Comparison of ENCODE assay signal across 24 cellular contexts in the genomic region with DNA sequence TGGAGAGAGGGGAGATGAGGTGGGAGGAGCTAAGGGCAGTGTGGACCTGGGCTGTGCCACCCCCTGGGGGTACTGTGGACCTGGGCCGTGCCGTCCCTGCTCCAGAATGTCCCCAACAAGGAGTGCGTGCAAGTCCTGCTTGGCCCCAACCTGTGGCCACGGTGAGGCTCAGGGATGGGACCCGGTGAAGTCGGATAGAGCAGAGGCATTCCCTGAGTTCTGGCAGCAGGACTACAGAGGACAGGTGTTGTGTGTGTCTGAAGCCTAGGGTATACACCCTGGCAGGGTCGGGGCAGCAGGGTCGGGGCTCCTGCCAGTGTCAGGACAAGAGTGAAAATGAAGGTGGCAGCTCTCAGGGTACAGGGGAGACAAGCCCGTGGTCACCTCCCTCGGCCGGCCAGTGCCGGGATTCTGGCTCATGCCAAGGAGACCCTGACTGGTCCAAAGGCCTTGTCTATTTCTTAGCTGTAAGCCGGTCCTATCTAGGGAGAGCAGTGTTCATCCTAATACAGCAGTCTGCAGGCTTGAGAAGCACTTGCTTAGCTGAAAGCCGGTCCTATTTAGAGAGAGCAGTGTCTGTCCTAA.
A peak's percentile ranks its signal among the peaks of the same experiment; 100 is the strongest.
DNase-seq lines count a peak whose midpoint lies in the region; TF ChIP-seq lines count a peak whose summit lies in the region.
"Had no signal": no experiment of that assay in that cellular context is flagged by ENCODE, and none has a peak within 500 bp of the region (broad histone marks: within the 10 kb centered on the region; RNA-seq: fewer than 3 reads in every experiment).

No MANE protein-coding gene starts in this region.

- H3K23ac ChIP-seq in neuronal stem cell (ENCODE audit: low read depth, low read length, poor library complexity) = no peak overlapping the region

- no peak for TF ChIP-seq POLR2A in esophagus muscularis mucosa (IDR thresholded peaks at IDR 0.05; ENCODE audit: low read depth)

- H2AFZ ChIP-seq in neuronal stem cell (ENCODE audit: low read length) (peak overlapping the region; percentile 76), hepatocyte (no peak overlapping the region)
- H2AFZ ChIP-seq: GM23338 had no signal

- H3K27ac ChIP-seq in ascending aorta = peak overlapping the region; percentile 64 to 71
- H3K27ac ChIP-seq in esophagus muscularis mucosa (replicated peaks in 1 of 4) = peak overlapping the region; percentile 76 to 90 (median 80)
- no peak overlapping the region for H3K27ac ChIP-seq in neuronal stem cell (replicated peaks; ENCODE audit: low read length)
- peak overlapping the region; percentile 50 for H3K27ac ChIP-seq in temporal lobe (ENCODE audit: low read depth, low read length)
- no peak overlapping the region for H3K27ac ChIP-seq in hepatocyte
- H3K27ac ChIP-seq: epithelial cell of prostate, left lung, psoas muscle, WERI-Rb-1 had no signal

- TF ChIP-seq EP300 in esophagus muscularis mucosa (IDR thresholded peaks at IDR 0.05) = no peak

- no peak overlapping the region for H2AK5ac ChIP-seq in neuronal stem cell (ENCODE audit: low read depth, low read length)

- no peak for TF ChIP-seq CTCF in ascending aorta (IDR thresholded peaks at IDR 0.05)
- TF ChIP-seq CTCF in esophagus muscularis mucosa (IDR thresholded peaks at IDR 0.05) = no peak
- TF ChIP-seq CTCF in hepatocyte (IDR thresholded peaks at IDR 0.05; ENCODE audit: poor library complexity) = no peak

- H4K91ac ChIP-seq in neuronal stem cell (ENCODE audit: low read depth, low read length, poor library complexity) = no peak overlapping the region

- WGBS in esophagus muscularis mucosa = 71% methylated on average over 9 of the region's 14 CpGs
- WGBS in neuronal stem cell (ENCODE audit: extremely low coverage in 2 of 2, insufficient read length in 2 of 2, insufficient replicate concordance in 1 of 2), 2 donors = no CpG with 5 or more reads among the region's 14 CpGs
- WGBS in hepatocyte (ENCODE audit: low lambda C conversion rate, missing lambda C conversion rate) = 95% methylated on average over 14 of the region's 14 CpGs

- no peaks in the 10 kb centered on the region for H4K20me1 ChIP-seq in hepatocyte (ENCODE audit: insufficient read depth, poor library complexity, severe bottlenecking)

- no peak overlapping the region for H3K9ac ChIP-seq in neuronal stem cell (ENCODE audit: low read depth, low read length, poor library complexity)

- peak overlapping the region; percentile 20 for H3K18ac ChIP-seq in neuronal stem cell (ENCODE audit: low read length)

- H3K4me2 ChIP-seq in neuronal stem cell (ENCODE audit: insufficient read depth, low read length, poor library complexity, severe bottlenecking) = no peak overlapping the region
- no peak overlapping the region for H3K4me2 ChIP-seq in hepatocyte
- H3K4me2 ChIP-seq: GM23338 had no signal

- no peak for DNase-seq in ascending aorta (ENCODE audit: low spot score in 2 of 2)
- no peak for DNase-seq in esophagus muscularis mucosa (ENCODE audit: extremely low spot score)
- no peak for DNase-seq in neuronal stem cell (ENCODE audit: low spot score)
- no peak for DNase-seq in hepatocyte (ENCODE audit: low spot score)
- no peak for DNase-seq in hypothalamus (lab: John Stamatoyannopoulos, UW)
- DNase-seq in nucleus accumbens (lab: John Stamatoyannopoulos, UW) = no peak
- DNase-seq: activated CD4-positive, alpha-beta T cell treated with anti-CD3 and anti-CD28 coated beads, Interleukin-2, amount 10 ng/mL, durations not matched to agents 7 days and 5 days; C1 segment of cervical spinal cord; Caco-2; DMS79 treated with DMSO at 0.1 percent for 48 hours; foreskin fibroblast; left lung; midbrain; MM.1S; NCI-H1417 treated with DMSO at 0.1 percent for 48 hours; NCI-H774; psoas muscle; small intestine; stimulated activated CD4-positive, alpha-beta T cell treated with anti-CD3 and anti-CD28 coated beads, Interleukin-4, amount 100 ng/mL, for 1 hour; T-helper 9 cell; WERI-Rb-1 had no signal

- H3K79me2 ChIP-seq in hepatocyte = no peaks in the 10 kb centered on the region

- H4K8ac ChIP-seq in neuronal stem cell (ENCODE audit: low read depth, low read length) = no peak overlapping the region

- H3K36me3 ChIP-seq in ascending aorta (no peaks in the 10 kb centered on the region), esophagus muscularis mucosa (no peaks in the 10 kb centered on the region), neuronal stem cell (replicated peaks in 1 of 2; ENCODE audit: control insufficient read depth in 2 of 2, insufficient read depth in 2 of 2, low read length in 2 of 2) (no peaks in the 10 kb centered on the region), hepatocyte (replicated peaks; ENCODE audit: insufficient read depth, low read depth) (no peaks in the 10 kb centered on the region)
- H3K36me3 ChIP-seq: left lung, WERI-Rb-1 had no signal

- no peaks in the 10 kb centered on the region for H3K79me1 ChIP-seq in neuronal stem cell (ENCODE audit: low read depth, low read length)

- H2BK12ac ChIP-seq in neuronal stem cell (ENCODE audit: low read length) = peak overlapping the region; percentile 14

- no peak overlapping the region for H2BK15ac ChIP-seq in neuronal stem cell (ENCODE audit: low read length)

- H2BK5ac ChIP-seq in neuronal stem cell (ENCODE audit: low read length) = no peak overlapping the region

- intact Hi-C loops in ascending aorta (cut with DNase I) (no loop called here), esophagus muscularis mucosa (cut with DNase I) (no loop called here)

- no peak overlapping the region for H3K14ac ChIP-seq in neuronal stem cell (ENCODE audit: low read length)

- no peak overlapping the region for H3K4ac ChIP-seq in neuronal stem cell (ENCODE audit: low read length)

- H3K9me2 ChIP-seq in hepatocyte (replicated peaks; ENCODE audit: insufficient read depth) = no peaks in the 10 kb centered on the region

- H2BK120ac ChIP-seq in neuronal stem cell (ENCODE audit: low read depth, low read length) = no peak overlapping the region

- H3K4me3 ChIP-seq in ascending aorta = no peak overlapping the region
- H3K4me3 ChIP-seq in esophagus muscularis mucosa = peak overlapping the region in 1 of 4 donors; percentile 2
- H3K4me3 ChIP-seq in neuronal stem cell (ENCODE audit: low read length in 2 of 2) = no peak overlapping the region
- no peak overlapping the region for H3K4me3 ChIP-seq in hepatocyte
- H3K4me3 ChIP-seq: GM23338, left lung, psoas muscle had no signal

- H3K9me3 ChIP-seq in ascending aorta = no peaks in the 10 kb centered on the region
- no peaks in the 10 kb centered on the region for H3K9me3 ChIP-seq in esophagus muscularis mucosa
- no peaks in the 10 kb centered on the region for H3K9me3 ChIP-seq in neuronal stem cell (replicated peaks in 1 of 2; ENCODE audit: control insufficient read depth in 2 of 2, insufficient read depth in 1 of 2, low read depth in 1 of 2, low read length in 2 of 2)
- no peaks in the 10 kb centered on the region for H3K9me3 ChIP-seq in hepatocyte (ENCODE audit: low read depth)
- H3K9me3 ChIP-seq: Caco-2, left lung, psoas muscle had no signal

- H3K27me3 ChIP-seq in ascending aorta (no peaks in the 10 kb centered on the region), esophagus muscularis mucosa (no peaks in the 10 kb centered on the region), neuronal stem cell (ENCODE audit: control insufficient read depth in 3 of 3, insufficient read depth in 3 of 3, low read depth in 1 of 3, low read length in 3 of 3) (no peaks in the 10 kb centered on the region), hepatocyte (peaks cover 5% of the 10 kb centered on the region)

- H3K4me1 ChIP-seq in ascending aorta (peaks cover 22 to 64% of the 10 kb centered on the region in 2 donors), esophagus muscularis mucosa (peaks cover 20 to 84% (median 77%) of the 10 kb centered on the region in 4 donors), neuronal stem cell (ENCODE audit: control insufficient read depth in 2 of 2, insufficient read depth in 1 of 2, low read depth in 1 of 2, low read length in 2 of 2) (peaks cover 0 to 15% of the 10 kb centered on the region in 2 donors), hepatocyte (ENCODE audit: insufficient read depth) (peaks cover 10% of the 10 kb centered on the region)
- H3K4me1 ChIP-seq: left lung had no signal

Comparison
In these comparisons a context has a peak if more than half of its experiments do, and no peak if none do; other contexts are left out.
1. H3K27ac ChIP-seq: peak in ascending aorta (2 of 2), esophagus muscularis mucosa (4 of 4) and temporal lobe (single experiment); none in neuronal stem cell (single experiment) and hepatocyte (single experiment).